40 cellular contexts compared by ENCODE assay signal in genomic region chr20:5207138-5207537, GRCh38.
"Had no signal": no experiment of that assay in that cellular context is flagged by ENCODE, and none has a peak within 500 bp of the region (broad histone marks: within the 10 kb centered on the region; RNA-seq: fewer than 3 reads in every experiment).

No MANE protein-coding gene starts in this region.

- H3K27me3 ChIP-seq: adrenal gland, ascending aorta, body of pancreas, brain microvascular endothelial cell, breast epithelium, cardiac muscle cell had no signal

- H3K9me3 Mint-ChIP-seq: activated naive CD4-positive, alpha-beta T cell treated with anti-CD3 and anti-CD28 coated beads for 36 hours; activated naive CD4-positive, alpha-beta T cell treated with anti-CD3 and anti-CD28 coated beads, Interleukin-2, amount 10 ng/mL, durations not matched to agents 7 days and 5 days; activated naive CD4-positive, alpha-beta T cell treated with anti-CD3 and anti-CD28 coated beads, Interleukin-2, amount 50 U/mL, for 24 hours; activated naive CD4-positive, alpha-beta T cell treated with anti-CD3 and anti-CD28 coated beads, Interleukin-2, amount 50 U/mL, for 72 hours; activated naive CD8-positive, alpha-beta T cell treated with anti-CD3 and anti-CD28 coated beads for 36 hours; activated naive CD8-positive, alpha-beta T cell treated with anti-CD3 and anti-CD28 coated beads, Interleukin-2, amount 10 ng/mL, durations not matched to agents 7 days and 5 days; activated naive CD8-positive, alpha-beta T cell treated with anti-CD3 and anti-CD28 coated beads, Interleukin-2, amount 50 U/mL, for 24 hours; activated T-cell treated with anti-CD3 and anti-CD28 coated beads, Interleukin-2, amount 50 U/mL, for 24 hours; activated T-cell treated with anti-CD3 and anti-CD28 coated beads, Interleukin-2, amount 50 U/mL, for 4 hours; activated T-cell treated with anti-CD3 and anti-CD28 coated beads, Interleukin-2, amount 50 U/mL, for 72 hours; activated T-helper 1 cell treated with anti-CD3 and anti-CD28 coated beads, Interleukin-12 subunit alpha, Interleukin-12 subunit beta, Interleukin-2, Interleukin-4 antibody, amounts not matched to agents 30 ng/mL and 10 ng/mL and 1 ng/mL, durations not matched to agents 14 hours and 24 hours and 36 hours; activated T-helper 17 cell treated with anti-CD3 and anti-CD28 coated beads, Interleukin-2, amount 50 U/mL, for 72 hours; activated T-helper 2 cell treated with anti-CD3 and anti-CD28 coated beads, Interferon-gamma antibody, Interleukin-2, Interleukin-4, amounts not matched to agents 10 μg/mL and 5 μg/mL and 100 μg/mL, durations not matched to agents 14 hours and 24 hours and 36 hours; central memory CD8-positive, alpha-beta T cell had no signal

- H3K4me1 ChIP-seq: adrenal gland, breast epithelium had no signal

- H3K4me1 Mint-ChIP-seq: activated naive CD8-positive, alpha-beta T cell treated with anti-CD3 and anti-CD28 coated beads, Interleukin-2, amount 50 U/mL, for 24 hours; activated T-helper 17 cell treated with anti-CD3 and anti-CD28 coated beads, Interleukin-2, amount 50 U/mL, for 72 hours; central memory CD8-positive, alpha-beta T cell had no signal

- H3K9me3 ChIP-seq: adrenal gland, ascending aorta, body of pancreas, breast epithelium had no signal

- H3K36me3 ChIP-seq: adrenal gland, brain microvascular endothelial cell, breast epithelium, cardiac muscle cell had no signal

- H3K36me3 Mint-ChIP-seq: activated naive CD4-positive, alpha-beta T cell treated with anti-CD3 and anti-CD28 coated beads, Interleukin-2, amount 50 U/mL, for 72 hours; activated naive CD8-positive, alpha-beta T cell; activated naive CD8-positive, alpha-beta T cell treated with anti-CD3 and anti-CD28 coated beads for 36 hours had no signal

- FAIRE-seq: astrocyte, bronchial epithelial cell had no signal

- H3K27ac Mint-ChIP-seq: activated naive CD4-positive, alpha-beta T cell treated with anti-CD3 and anti-CD28 coated beads for 36 hours; activated naive CD4-positive, alpha-beta T cell treated with anti-CD3 and anti-CD28 coated beads, Interleukin-2, amount 10 ng/mL, durations not matched to agents 7 days and 5 days; activated naive CD4-positive, alpha-beta T cell treated with anti-CD3 and anti-CD28 coated beads, Interleukin-2, amount 50 U/mL, for 24 hours; activated naive CD8-positive, alpha-beta T cell; activated naive CD8-positive, alpha-beta T cell treated with anti-CD3 and anti-CD28 coated beads for 36 hours; activated naive CD8-positive, alpha-beta T cell treated with anti-CD3 and anti-CD28 coated beads, Interleukin-2, amount 10 ng/mL, durations not matched to agents 7 days and 5 days; activated naive CD8-positive, alpha-beta T cell treated with anti-CD3 and anti-CD28 coated beads, Interleukin-2, amount 50 U/mL, for 24 hours; activated T-cell treated with anti-CD3 and anti-CD28 coated beads, Interleukin-2, amount 50 U/mL, for 24 hours; activated T-cell treated with anti-CD3 and anti-CD28 coated beads, Interleukin-2, amount 50 U/mL, for 72 hours; activated T-helper 1 cell treated with anti-CD3 and anti-CD28 coated beads, Interleukin-12 subunit alpha, Interleukin-12 subunit beta, Interleukin-2, Interleukin-4 antibody, amounts not matched to agents 30 ng/mL and 10 ng/mL and 1 ng/mL, durations not matched to agents 14 hours and 24 hours and 36 hours; activated T-helper 17 cell treated with anti-CD3 and anti-CD28 coated beads, Interleukin-2, amount 50 U/mL, for 72 hours; activated T-helper 2 cell treated with anti-CD3 and anti-CD28 coated beads, Interferon-gamma antibody, Interleukin-2, Interleukin-4, amounts not matched to agents 10 μg/mL and 5 μg/mL and 100 μg/mL, durations not matched to agents 14 hours and 24 hours and 36 hours had no signal

- H3K4me3 Mint-ChIP-seq: activated naive CD4-positive, alpha-beta T cell treated with anti-CD3 and anti-CD28 coated beads for 36 hours; activated naive CD4-positive, alpha-beta T cell treated with anti-CD3 and anti-CD28 coated beads, Interleukin-2, amount 10 ng/mL, durations not matched to agents 7 days and 5 days; activated naive CD4-positive, alpha-beta T cell treated with anti-CD3 and anti-CD28 coated beads, Interleukin-2, amount 50 U/mL, for 24 hours; activated naive CD8-positive, alpha-beta T cell; activated naive CD8-positive, alpha-beta T cell treated with anti-CD3 and anti-CD28 coated beads for 36 hours; activated naive CD8-positive, alpha-beta T cell treated with anti-CD3 and anti-CD28 coated beads, Interleukin-2, amount 10 ng/mL, durations not matched to agents 7 days and 5 days; activated naive CD8-positive, alpha-beta T cell treated with anti-CD3 and anti-CD28 coated beads, Interleukin-2, amount 50 U/mL, for 24 hours; activated T-cell treated with anti-CD3 and anti-CD28 coated beads, Interleukin-2, amount 50 U/mL, for 24 hours; activated T-cell treated with anti-CD3 and anti-CD28 coated beads, Interleukin-2, amount 50 U/mL, for 4 hours; activated T-cell treated with anti-CD3 and anti-CD28 coated beads, Interleukin-2, amount 50 U/mL, for 72 hours; activated T-helper 1 cell treated with anti-CD3 and anti-CD28 coated beads, Interleukin-12 subunit alpha, Interleukin-12 subunit beta, Interleukin-2, Interleukin-4 antibody, amounts not matched to agents 30 ng/mL and 10 ng/mL and 1 ng/mL, durations not matched to agents 14 hours and 24 hours and 36 hours; activated T-helper 17 cell treated with anti-CD3 and anti-CD28 coated beads, Interleukin-2, amount 50 U/mL, for 72 hours; brain; central memory CD8-positive, alpha-beta T cell had no signal

- H3K4me3 ChIP-seq: adrenal gland, ascending aorta, body of pancreas, breast epithelium, cardiac muscle cell had no signal

- ATAC-seq: activated naive CD4-positive, alpha-beta T cell treated with anti-CD3 and anti-CD28 coated beads, Interleukin-2, amount 50 U/mL, for 72 hours; activated naive CD8-positive, alpha-beta T cell treated with anti-CD3 and anti-CD28 coated beads, Interleukin-2, amount 50 U/mL, for 24 hours; activated T-cell treated with anti-CD3 and anti-CD28 coated beads, Interleukin-2, amount 50 U/mL, for 4 hours; activated T-cell treated with anti-CD3 and anti-CD28 coated beads, Interleukin-2, amount 50 U/mL, for 72 hours; activated T-helper 17 cell treated with anti-CD3 and anti-CD28 coated beads, Interleukin-2, amount 50 U/mL, for 72 hours; body of pancreas had no signal

- DNase-seq: activated effector memory CD4-positive, alpha-beta T cell treated with anti-CD3 and anti-CD28 coated beads, Interleukin-2, amount 50 U/mL, for 16 hours; activated effector memory CD4-positive, alpha-beta T cell treated with Interleukin-2 at 50 U/mL for 16 hours; activated gamma-delta T cell; activated gamma-delta T cell treated with Interleukin-2 at 50 U/mL for 16 hours; activated naive CD4-positive, alpha-beta T cell; activated naive CD4-positive, alpha-beta T cell treated with anti-CD3 and anti-CD28 coated beads for 36 hours; activated naive CD4-positive, alpha-beta T cell treated with anti-CD3 and anti-CD28 coated beads, Interleukin-2, amount 10 ng/mL, durations not matched to agents 7 days and 5 days; activated naive CD4-positive, alpha-beta T cell treated with anti-CD3 and anti-CD28 coated beads, Interleukin-2, amount 50 U/mL, for 16 hours; activated naive CD4-positive, alpha-beta T cell treated with Interleukin-2 at 50 U/mL for 16 hours; activated naive CD8-positive, alpha-beta T cell treated with anti-CD3 and anti-CD28 coated beads for 36 hours; activated naive CD8-positive, alpha-beta T cell treated with anti-CD3 and anti-CD28 coated beads, Interleukin-2, amount 10 ng/mL, durations not matched to agents 7 days and 5 days; activated naive CD8-positive, alpha-beta T cell treated with anti-CD3 and anti-CD28 coated beads, Interleukin-2, amount 50 U/mL, for 24 hours; activated T-cell treated with anti-CD3 and anti-CD28 coated beads, Interleukin-2, amount 50 U/mL, for 1 hour; activated T-cell treated with anti-CD3 and anti-CD28 coated beads, Interleukin-2, amount 50 U/mL, for 24 hours; activated T-cell treated with anti-CD3 and anti-CD28 coated beads, Interleukin-2, amount 50 U/mL, for 4 hours; activated T-cell treated with anti-CD3 and anti-CD28 coated beads, Interleukin-2, amount 50 U/mL, for 48 hours; activated T-cell treated with anti-CD3 and anti-CD28 coated beads, Interleukin-2, amount 50 U/mL, for 72 hours; amniotic stem cell; amygdala; anterior cingulate cortex; aorta; body of pancreas; brain microvascular endothelial cell; caudate nucleus; central memory CD4-positive, alpha-beta T cell; cerebellar nuclear complex had no signal

- H3K27ac ChIP-seq: adrenal gland, ascending aorta, body of pancreas, brain microvascular endothelial cell, breast epithelium, cardiac muscle cell had no signal
